In genomic region chr4:1167244-1167949, GRCh38 we compare ENCODE assay signal across 8 cellular contexts. TPM values are rescaled to one million over a fixed set of nuclear protein-coding genes. Genes with fewer than 3 reads are reported as not detected.
DNase-seq lines count a peak whose midpoint lies in the region; ATAC-seq and TF ChIP-seq lines count a peak whose summit lies in the region.

No MANE protein-coding gene starts in this region.

- peak; percentile 86 for TF ChIP-seq CTCF in choroid plexus epithelial cell (conservative IDR thresholded peaks at IDR 0.05; ENCODE audit: low read depth, low read length)

- H2AFZ ChIP-seq in ACC112 (ENCODE audit: low read length, unreplicated experiment): peak overlapping the region; percentile 23

- ATAC-seq in GM18870 (IDR thresholded peaks at IDR 0.05; ENCODE audit: unreplicated experiment) (peak; percentile 83), HG03135 (IDR thresholded peaks at IDR 0.05; ENCODE audit: unreplicated experiment) (peak; percentile 77), left lobe of liver (peak; percentile 87)

- H3K4me3 ChIP-seq in ACC112 (ENCODE audit: low read depth, low read length) (peak overlapping the region; percentile 68), choroid plexus epithelial cell (ENCODE audit: low read depth, low read length) (peak overlapping the region; percentile 54)

- no peaks in the 10 kb centered on the region for H3K36me3 ChIP-seq in ACC112 (ENCODE audit: insufficient read depth, low read length)

- DNase-seq in NCI-H446 (lab: John Stamatoyannopoulos, UW) (peak; percentile 38 to 85), choroid plexus epithelial cell (ENCODE audit: low read depth) (peak; percentile 90), left lobe of liver (ENCODE audit: low spot score) (peak; percentile 74)
- DNase-seq in activated CD4-positive, CD25-positive, alpha-beta regulatory T cell treated with anti-CD3 and anti-CD28 coated beads, Interleukin-2, amount 50 U/mL, for 72 hours: peak; percentile 84
- peak; percentile 90 to 92 for DNase-seq in stimulated activated CD4-positive, alpha-beta T cell treated with anti-CD3 and anti-CD28 coated beads, Interleukin-2, amount 100 ng/mL, for 24 hours

- H3K27ac ChIP-seq in ACC112 (ENCODE audit: low read depth, low read length): no peak overlapping the region

- H3K4me1 ChIP-seq in ACC112 (ENCODE audit: control insufficient read depth, insufficient read depth, low read length, unreplicated experiment): no peaks in the 10 kb centered on the region

- peaks cover 8% of the 10 kb centered on the region; the same call in 1 of the 2 replicates for H3K27me3 ChIP-seq in ACC112 (ENCODE audit: insufficient read depth, low read length)

- peaks cover 10% of the 10 kb centered on the region for H3K79me2 ChIP-seq in ACC112 (ENCODE audit: control insufficient read depth, insufficient read depth, low read length, unreplicated experiment)

RNA-seq across cellular contexts. Expression of gene SPON2, which starts 5.0 kb away (rescaled TPM):
- total RNA-seq in left lobe of liver: 54.3 TPM

RNA-seq across cellular contexts. Expression of gene RNF212, which starts 54.0 kb away (rescaled TPM):
- total RNA-seq in left lobe of liver: 0.25 TPM
